9 cellular contexts compared by ENCODE assay signal in genomic region chrX:100895365-100896075, GRCh38. TPM values are rescaled to one million over a fixed set of nuclear protein-coding genes. Genes with fewer than 3 reads are reported as not detected.
A peak's percentile ranks its signal among the peaks of the same experiment; 100 is the strongest.
DNase-seq lines count a peak whose midpoint lies in the region; ATAC-seq, FAIRE-seq and TF ChIP-seq lines count a peak whose summit lies in the region.
"Had no signal": no experiment of that assay in that cellular context is flagged by ENCODE, and none has a peak within 500 bp of the region (broad histone marks: within the 10 kb centered on the region; RNA-seq: fewer than 3 reads in every experiment).

No MANE protein-coding gene starts in this region.

- no peak overlapping the region for H3K4me2 ChIP-seq in OCI-LY3 (ENCODE audit: low read length)
- H3K4me2 ChIP-seq in endothelial cell of umbilical vein (ENCODE audit: insufficient read depth, low read length): no peak overlapping the region
- no peak overlapping the region for H3K4me2 ChIP-seq in parathyroid adenoma (ENCODE audit: low read length)

- no TSS peak for BruUV-seq in endothelial cell of umbilical vein (replicated peaks; lab: Mats Ljungman, UMichigan)

- FAIRE-seq in endothelial cell of umbilical vein (lab: Jason Lieb, UNC): peak; percentile 91

- H3K79me2 ChIP-seq in OCI-LY3 (ENCODE audit: low read length) (no peaks in the 10 kb centered on the region), endothelial cell of umbilical vein (ENCODE audit: control insufficient read depth, insufficient read depth, low read length) (no peaks in the 10 kb centered on the region), parathyroid adenoma (no peaks in the 10 kb centered on the region)

- POLR2A ChIA-PET in endothelial cell of umbilical vein (lab: Charles Lee): no interaction called here

- 0 out of 2 replicates have a peak, but pooled peaks cover 2% of the 10 kb centered on the region for H3K4me1 ChIP-seq in OCI-LY3 (ENCODE audit: low read length)
- H3K4me1 ChIP-seq in endothelial cell of umbilical vein (ENCODE audit: control insufficient read depth, extremely low read depth, insufficient read depth, low read length): no peaks in the 10 kb centered on the region
- H3K4me1 ChIP-seq in parathyroid adenoma: no peaks in the 10 kb centered on the region

- peak in 5 of 6 experiments; percentile 1 to 32 (median 15) for DNase-seq in stimulated activated naive CD4-positive, alpha-beta T cell (lab: John Stamatoyannopoulos, UW)
- DNase-seq in stimulated activated naive CD4-positive, alpha-beta T cell treated with Interleukin-2 at 50 U/mL for 16 hours (lab: John Stamatoyannopoulos, UW): no peak
- DNase-seq in endothelial cell of umbilical vein (ENCODE audit: low read depth, low spot score): peak; percentile 26
- DNase-seq in mucosa of gallbladder (ENCODE audit: low spot score): no peak

- H3K9ac ChIP-seq in OCI-LY3 (ENCODE audit: low read length) (no peak overlapping the region), endothelial cell of umbilical vein (replicated peaks; ENCODE audit: extremely low read depth, insufficient read depth, low read length) (no peak overlapping the region), parathyroid adenoma (no peak overlapping the region)

- H3K4me3 ChIP-seq in OCI-LY3 (ENCODE audit: low read length) (no peak overlapping the region), endothelial cell of umbilical vein (replicated peaks in 1 of 3; ENCODE audit: insufficient read depth in 1 of 3, low read depth in 1 of 3, low read length in 3 of 3) (no peak overlapping the region), parathyroid adenoma (ENCODE audit: low read depth, low read length) (no peak overlapping the region)

- H2AFZ ChIP-seq in OCI-LY3 (ENCODE audit: low read depth, low read length): peak overlapping the region; percentile 14; the same call in 1 of the 2 replicates
- peak overlapping the region; percentile 59 for H2AFZ ChIP-seq in endothelial cell of umbilical vein (ENCODE audit: low read depth, low read length)
- peak overlapping the region; percentile 11 for H2AFZ ChIP-seq in parathyroid adenoma

- peak; percentile 74 for TF ChIP-seq CTCF in OCI-LY3 (IDR thresholded peaks at IDR 0.05; ENCODE audit: low read depth, low read length)
- TF ChIP-seq CTCF in endothelial cell of umbilical vein (IDR thresholded peaks at IDR 0.05; ENCODE audit: extremely low read depth in 1 of 2, insufficient read depth in 1 of 2, low read depth in 1 of 2, low read length in 2 of 2): peak; percentile 42 to 50
- peak; percentile 28 for TF ChIP-seq CTCF in parathyroid adenoma (IDR thresholded peaks at IDR 0.05)

- intact Hi-C loops in endothelial cell of umbilical vein (cut with micrococcal nuclease): loop anchor here (1.0 to 10.0 kb wide), 3 partner anchors 129 to 311 kb away; partner anchors contain the start of gene CENPI

- H3K27me3 ChIP-seq in OCI-LY3 (ENCODE audit: low read depth, low read length) (no peaks in the 10 kb centered on the region), endothelial cell of umbilical vein (ENCODE audit: control insufficient read depth in 2 of 2, insufficient read depth in 2 of 2, low read length in 2 of 2) (no peaks in the 10 kb centered on the region), parathyroid adenoma (ENCODE audit: control insufficient read depth, insufficient read depth, low read length) (no peaks in the 10 kb centered on the region)

- CTCF ChIA-PET in endothelial cell of umbilical vein (lab: Charles Lee): no interaction called here

- dilution Hi-C loops in endothelial cell of umbilical vein (cut with MboI; ENCODE audit: extremely low pct_ligation_motif_present, low sequenced_read_pairs): no loop called here

- no peaks in the 10 kb centered on the region for H4K20me1 ChIP-seq in OCI-LY3 (ENCODE audit: insufficient read depth, low read length)
- H4K20me1 ChIP-seq in endothelial cell of umbilical vein (replicated peaks; ENCODE audit: control insufficient read depth, extremely low read depth, insufficient read depth, low read length): no peaks in the 10 kb centered on the region

- no peaks in the 10 kb centered on the region for H3K9me1 ChIP-seq in endothelial cell of umbilical vein (replicated peaks; ENCODE audit: control insufficient read depth, extremely low read depth, insufficient read depth, low read length)

- no peak for TF ChIP-seq POLR2A in endothelial cell of umbilical vein (IDR thresholded peaks at IDR 0.05; ENCODE audit: low read depth, low read length)

- H3K27ac ChIP-seq in OCI-LY3 (ENCODE audit: low read length) (no peak overlapping the region), endothelial cell of umbilical vein (ENCODE audit: insufficient read depth, low read depth, low read length) (no peak overlapping the region), parathyroid adenoma (no peak overlapping the region)

- peak; percentile 51 for ATAC-seq in HG03039 (IDR thresholded peaks at IDR 0.05; ENCODE audit: unreplicated experiment)
- no peak for ATAC-seq in HG03342 (IDR thresholded peaks at IDR 0.05; ENCODE audit: unreplicated experiment)

- no peaks in the 10 kb centered on the region for H3K9me3 ChIP-seq in OCI-LY3 (ENCODE audit: insufficient read depth, low read length)
- no peaks in the 10 kb centered on the region for H3K9me3 ChIP-seq in endothelial cell of umbilical vein (replicated peaks; ENCODE audit: control insufficient read depth, insufficient read depth, low read length)
- no peaks in the 10 kb centered on the region for H3K9me3 ChIP-seq in parathyroid adenoma (ENCODE audit: control insufficient read depth, low read length)

- H3K36me3 ChIP-seq in OCI-LY3 (replicated peaks; ENCODE audit: low read depth, low read length) (no peaks in the 10 kb centered on the region), endothelial cell of umbilical vein (ENCODE audit: control insufficient read depth in 2 of 2, extremely low read depth in 1 of 2, insufficient read depth in 2 of 2, low read length in 2 of 2) (no peaks in the 10 kb centered on the region), parathyroid adenoma (ENCODE audit: control insufficient read depth, insufficient read depth, low read length) (no peaks in the 10 kb centered on the region)

TF ChIP-seq in endothelial cell of umbilical vein, 7 proteins besides CTCF, POLR2A, EP300 and RAD21:
- no peak for TF ChIP-seq FOS (IDR thresholded peaks at IDR 0.05; ENCODE audit: borderline replicate concordance, insufficient read depth, low read length)
- TF ChIP-seq EZH2 (IDR thresholded peaks at IDR 0.05; ENCODE audit: borderline replicate concordance, low read depth, low read length, severe bottlenecking): no peak
- no peak for TF ChIP-seq JUN (IDR thresholded peaks at IDR 0.05; ENCODE audit: borderline replicate concordance, insufficient read depth, insufficient read length, low read depth)

RNA-seq across cellular contexts. Expression of gene NOX1, which starts 21.4 kb away (rescaled TPM):
- total RNA-seq in endothelial cell of umbilical vein (not detected in 2 replicates), mucosa of gallbladder (not detected)
- not detected in 2 replicates for polyA plus RNA-seq in endothelial cell of umbilical vein
- not detected in 2 replicates for polyA plus RNA-seq in endothelial cell of umbilical vein (2011; cell fraction: cytosol; rRNA removed)
- polyA plus RNA-seq in endothelial cell of umbilical vein (2011; cell fraction: nucleus; rRNA removed): 0.10 and 0.17 TPM in 2 replicates
- not detected in 2 replicates for polyA plus RNA-seq in endothelial cell of umbilical vein (2012)
- not detected in 2 replicates for polyA minus RNA-seq in endothelial cell of umbilical vein
- not detected for polyA minus RNA-seq in endothelial cell of umbilical vein (2011; cell fraction: cytosol; rRNA and poly(A)+ RNA removed)
- polyA minus RNA-seq in endothelial cell of umbilical vein (2011; cell fraction: nucleus; rRNA and poly(A)+ RNA removed): not detected in 2 replicates
- total RNA-seq: subcutaneous adipose tissue had no signal

RNA-seq across cellular contexts. Expression of gene XKRX, which starts 33.2 kb away (rescaled TPM):
- total RNA-seq in endothelial cell of umbilical vein (0.88 and 1.5 TPM in 2 replicates), mucosa of gallbladder (0.26 TPM)
- polyA plus RNA-seq in endothelial cell of umbilical vein: 0.33 and 0.37 TPM in 2 replicates
- polyA plus RNA-seq in endothelial cell of umbilical vein (2011; cell fraction: cytosol; rRNA removed): 0.19 and 0.23 TPM in 2 replicates
- 1.6 and 1.8 TPM in 2 replicates for polyA plus RNA-seq in endothelial cell of umbilical vein (2011; cell fraction: nucleus; rRNA removed)
- 0.76 and 1.6 TPM in 2 replicates for polyA plus RNA-seq in endothelial cell of umbilical vein (2012)
- polyA minus RNA-seq in endothelial cell of umbilical vein: 0.95 and 1.2 TPM in 2 replicates
- not detected for polyA minus RNA-seq in endothelial cell of umbilical vein (2011; cell fraction: cytosol; rRNA and poly(A)+ RNA removed)
- polyA minus RNA-seq in endothelial cell of umbilical vein (2011; cell fraction: nucleus; rRNA and poly(A)+ RNA removed): 1.4 and 2.4 TPM in 2 replicates

Comparison
In these comparisons a context has a peak if more than half of its experiments do, and no peak if none do; other contexts are left out.
1. DNase-seq: peak in stimulated activated naive CD4-positive, alpha-beta T cell (5 of 6) and endothelial cell of umbilical vein (single experiment); none in stimulated activated naive CD4-positive, alpha-beta T cell treated with Interleukin-2 at 50 U/mL for 16 hours (single experiment) and mucosa of gallbladder (single experiment).
2. Peak in every context shown above with its lines, with median percentiles within 50 percentile points of each other: H2AFZ ChIP-seq and CTCF ChIP-seq.